Comparison of ENCODE assay signal across 9 cellular contexts in the genomic region with DNA sequence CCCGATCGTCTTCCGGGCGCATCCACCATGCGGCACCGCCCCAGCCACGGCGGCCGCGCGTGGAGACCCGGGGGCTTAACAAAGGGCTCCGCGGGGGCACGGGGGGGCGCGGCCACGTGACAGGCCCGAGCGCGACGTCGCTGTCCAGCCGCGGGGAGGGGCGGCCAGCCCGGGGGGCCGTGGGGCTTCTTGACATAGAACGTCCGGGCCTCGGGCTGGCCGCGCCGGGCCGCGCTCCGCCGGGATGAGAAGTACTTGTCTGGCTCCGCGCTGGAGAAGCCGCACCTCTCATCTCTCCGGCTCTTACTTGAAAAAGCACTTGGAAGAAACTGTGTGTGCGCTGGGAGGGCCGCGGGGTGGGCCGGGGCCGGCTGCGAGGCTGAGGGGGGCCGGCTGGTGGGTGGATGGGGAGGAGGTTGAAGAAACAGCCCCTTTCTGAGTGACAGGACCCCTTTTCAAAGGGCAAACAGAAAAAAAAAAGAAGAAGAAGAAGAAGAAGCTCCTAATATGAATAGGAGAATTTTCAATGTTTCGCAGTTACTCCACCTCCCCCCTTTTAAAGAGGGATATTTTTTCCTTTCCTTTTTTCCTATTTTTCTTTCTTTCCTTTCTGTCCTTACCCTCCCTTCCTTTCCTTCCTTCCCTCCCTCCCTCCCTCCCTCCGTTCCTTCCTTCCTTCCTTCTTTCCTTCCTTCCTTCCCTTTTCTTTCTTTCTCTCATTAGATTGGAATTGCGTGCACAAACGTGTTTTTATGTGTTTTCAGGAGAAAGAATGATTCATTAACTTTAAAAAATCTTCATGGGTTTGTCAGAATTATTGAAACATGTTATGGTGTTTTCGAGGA. TPM values are rescaled to one million over a fixed set of nuclear protein-coding genes. Genes with fewer than 3 reads are reported as not detected.
DNase-seq lines count a peak whose midpoint lies in the region; ATAC-seq and TF ChIP-seq lines count a peak whose summit lies in the region.
"Had no signal": no experiment of that assay in that cellular context is flagged by ENCODE, and none has a peak within 500 bp of the region (broad histone marks: within the 10 kb centered on the region; RNA-seq: fewer than 3 reads in every experiment).

No MANE protein-coding gene starts in this region.

- ATAC-seq in T-helper 17 cell, result no peak

- peaks cover 9% of the 10 kb centered on the region for H3K4me1 Mint-ChIP-seq in T-helper 17 cell

- peak; percentile 41 for DNase-seq in EH (ENCODE audit: low read depth)
- DNase-seq in T-helper 17 cell, result no peak
- DNase-seq in fibroblast of peridontal ligament (ENCODE audit: extremely low read depth), result peak; percentile 48
- no peak for DNase-seq in prostate gland (ENCODE audit: low spot score)
- DNase-seq in erythroblast (lab: John Stamatoyannopoulos, UW), result no peak
- no peak for DNase-seq in colonic mucosa
- DNase-seq in T1000 (lab: John Stamatoyannopoulos, UW), result no peak
- no peak for DNase-seq in activated T-cell treated with anti-CD3 and anti-CD28 coated beads for 4 hours

- H3K4me3 ChIP-seq in prostate gland (peak overlapping the region; percentile 6 to 16), colonic mucosa (no peak overlapping the region)

- peak overlapping the region; percentile 60 to 61 for H3K27ac ChIP-seq in prostate gland
- H3K27ac ChIP-seq in colonic mucosa, result no peak overlapping the region
- H3K27ac ChIP-seq: RWPE1 had no signal

- H3K9ac ChIP-seq in colonic mucosa (ENCODE audit: low read depth in 2 of 2, low read length in 2 of 2), result no peak overlapping the region

- peaks cover 22% of the 10 kb centered on the region for H3K27me3 ChIP-seq in prostate gland (replicated peaks; ENCODE audit: insufficient read depth)
- H3K27me3 ChIP-seq in colonic mucosa, result peaks cover 89% of the 10 kb centered on the region

- peaks cover 6% of the 10 kb centered on the region for H3K9me3 ChIP-seq in T-helper 17 cell (ENCODE audit: control insufficient read depth, low read length, poor library complexity, severe bottlenecking)
- no peaks in the 10 kb centered on the region for H3K9me3 ChIP-seq in prostate gland
- no peaks in the 10 kb centered on the region for H3K9me3 ChIP-seq in colonic mucosa

- TF ChIP-seq CTCF in prostate gland (IDR thresholded peaks at IDR 0.05) (no peak), colonic mucosa (IDR thresholded peaks at IDR 0.05) (no peak)

- no peaks in the 10 kb centered on the region for H3K36me3 ChIP-seq in prostate gland
- H3K36me3 ChIP-seq in colonic mucosa, result no peaks in the 10 kb centered on the region

- H3K27ac Mint-ChIP-seq in T-helper 17 cell, result peak overlapping the region; percentile 14

- H3K36me3 Mint-ChIP-seq in T-helper 17 cell (ENCODE audit: low read depth), result peaks cover 7% of the 10 kb centered on the region

- H3K4me3 Mint-ChIP-seq in T-helper 17 cell, result peak overlapping the region; percentile 25

- peaks cover 47% of the 10 kb centered on the region for H3K27me3 Mint-ChIP-seq in T-helper 17 cell

- TF ChIP-seq POLR2A in prostate gland (IDR thresholded peaks at IDR 0.05) (no peak), erythroblast (IDR thresholded peaks at IDR 0.05; ENCODE audit: low read length) (no peak)

- H3K4me1 ChIP-seq in prostate gland (replicated peaks) (no peaks in the 10 kb centered on the region), colonic mucosa (no peaks in the 10 kb centered on the region)

- WGBS in prostate gland, result 10% methylated on average over 36 of the region's 54 CpGs

- intact Hi-C loops in prostate gland (cut with DNase I) (no loop called here), colonic mucosa (cut with DNase I) (loop anchor here (10.0 kb wide), 1 partner anchor 200 kb away; no protein-coding TSS in a partner anchor)

RNA-seq across cellular contexts. Expression of gene NR2F1, which starts 21.3 kb away (rescaled TPM):
- total RNA-seq in T-helper 17 cell, result not detected
- total RNA-seq in prostate gland, result 10 to 100 TPM; 14.9 to 49.3 TPM
- 1 to 10 TPM; 2.7 to 2.9 TPM for total RNA-seq in colonic mucosa

RNA-seq across cellular contexts. Expression of gene NR2F1-AS1, which starts 23.3 kb away (rescaled TPM):
- not detected for total RNA-seq in T-helper 17 cell
- total RNA-seq in prostate gland, result 10 to 100 TPM; 11.9 to 12.4 TPM
- 1 to 10 TPM in 1 of 2 donors, under 1 TPM in 1; 0.69 to 2.4 TPM for total RNA-seq in colonic mucosa

Comparison
In these comparisons a context has a peak if more than half of its experiments do, and no peak if none do; other contexts are left out.
1. DNase-seq: peak in EH (single experiment) and fibroblast of peridontal ligament (single experiment); none in T-helper 17 cell (0 of 3), prostate gland (single experiment), erythroblast (0 of 2), colonic mucosa (single experiment), T1000 (single experiment) and activated T-cell treated with anti-CD3 and anti-CD28 coated beads for 4 hours (single experiment).
2. RNA of gene NR2F1, which starts 21.3 kb away (total RNA-seq): 14.9 to 49.3 TPM in prostate gland; 2.7 to 2.9 TPM in colonic mucosa and not detected in T-helper 17 cell; every median in the first group is over 4 times any median in the second.